ENCODE assay signal across 11 cellular contexts in genomic region chr13:43127827-43128226, GRCh38.
DNase-seq lines count a peak whose midpoint lies in the region; TF ChIP-seq lines count a peak whose summit lies in the region.
"Had no signal": no experiment of that assay in that cellular context is flagged by ENCODE, and none has a peak within 500 bp of the region (broad histone marks: within the 10 kb centered on the region; RNA-seq: fewer than 3 reads in every experiment).

No MANE protein-coding gene starts in this region.

- CTCF ChIA-PET in mammary epithelial cell (lab: Charles Lee; ENCODE audit: low non-redundant PET): no interaction called here
- CTCF ChIA-PET in GM10248 (lab: Yijun Ruan, JAX): no interaction called here

- no peak overlapping the region for H3K4me3 Mint-ChIP-seq in HFFc6
- H3K4me3 Mint-ChIP-seq in nephron: peak overlapping the region in 1 of 3 experiments; percentile 1
- H3K4me3 Mint-ChIP-seq: activated T-cell treated with anti-CD3 and anti-CD28 coated beads, Interleukin-2, amount 50 U/mL, for 4 hours had no signal

- no peak overlapping the region for H3K9ac ChIP-seq in mammary epithelial cell (ENCODE audit: insufficient read depth, low read length)

- peak overlapping the region; percentile 16 for H2AFZ ChIP-seq in mammary epithelial cell (ENCODE audit: low read depth, low read length)

- H3K36me3 Mint-ChIP-seq in HFFc6 (ENCODE audit: low read depth): no peaks in the 10 kb centered on the region
- H3K36me3 Mint-ChIP-seq in nephron (ENCODE audit: low read depth): no peaks in the 10 kb centered on the region

- POLR2A ChIA-PET in GM10248 (lab: Yijun Ruan, JAX): no interaction called here

- H3K27me3 Mint-ChIP-seq in HFFc6 (ENCODE audit: insufficient read depth) (peaks cover 3% of the 10 kb centered on the region; the same call in 1 of the 2 replicates), nephron (ENCODE audit: low read depth) (no peaks in the 10 kb centered on the region)

- no peaks in the 10 kb centered on the region for H3K9me3 ChIP-seq in mammary epithelial cell (replicated peaks; ENCODE audit: insufficient read depth, low read length)
- H3K9me3 ChIP-seq: upper lobe of left lung had no signal

- H3K4me1 Mint-ChIP-seq in HFFc6 (ENCODE audit: low read depth): peaks cover 27% of the 10 kb centered on the region
- peaks cover 42% of the 10 kb centered on the region for H3K4me1 Mint-ChIP-seq in nephron

- no peaks in the 10 kb centered on the region for H3K27me3 ChIP-seq in GM06990 (replicated peaks; ENCODE audit: control insufficient read depth, insufficient read depth, low read length)
- no peaks in the 10 kb centered on the region for H3K27me3 ChIP-seq in mammary epithelial cell (ENCODE audit: insufficient read depth, low read length)
- H3K27me3 ChIP-seq: upper lobe of left lung had no signal

- no peak overlapping the region for H3K27ac ChIP-seq in mammary epithelial cell (ENCODE audit: insufficient read depth, low read depth, low read length)
- H3K27ac ChIP-seq: upper lobe of left lung had no signal

- H3K4me1 ChIP-seq in mammary epithelial cell (ENCODE audit: insufficient read depth, low read length): peaks cover 9% of the 10 kb centered on the region
- H3K4me1 ChIP-seq: upper lobe of left lung had no signal

- H3K79me2 ChIP-seq in mammary epithelial cell (ENCODE audit: insufficient read depth, low read length): no peaks in the 10 kb centered on the region

- in situ Hi-C loops in mammary epithelial cell (cut with MboI; ENCODE audit: low sequenced_read_pairs in 2 of 2): no loop called here

- H3K4me2 ChIP-seq in mammary epithelial cell (ENCODE audit: insufficient read depth, low read depth, low read length): no peak overlapping the region

- TF ChIP-seq CTCF in GM06990 (IDR thresholded peaks at IDR 0.05; ENCODE audit: insufficient read depth, low read length, poor library complexity, severe bottlenecking): no peak
- no peak for TF ChIP-seq CTCF in HFFc6 (IDR thresholded peaks at IDR 0.05)
- TF ChIP-seq CTCF in mammary epithelial cell (conservative IDR thresholded peaks at IDR 0.05 in 1 of 2, IDR thresholded peaks at IDR 0.05 in 1 of 2; ENCODE audit: extremely low read depth in 1 of 2, insufficient read depth in 1 of 2, low read depth in 1 of 2, low read length in 2 of 2): no peak
- TF ChIP-seq CTCF in nephron (IDR thresholded peaks at IDR 0.05; ENCODE audit: unreplicated experiment in 3 of 3): no peak
- TF ChIP-seq CTCF in GM10248 (IDR thresholded peaks at IDR 0.05; ENCODE audit: control extremely low read depth, extremely low read depth, low read depth, missing control alignments): no peak

- intact Hi-C loops in mammary epithelial cell (cut with micrococcal nuclease): no loop called here

- no peaks in the 10 kb centered on the region for H4K20me1 ChIP-seq in mammary epithelial cell (ENCODE audit: insufficient read depth, low read length)

- no TSS peak for BruUV-seq in mammary epithelial cell (replicated peaks; lab: Mats Ljungman, UMichigan)

- H3K27ac Mint-ChIP-seq in HFFc6 (peak overlapping the region; percentile 0; the same call in 1 of the 2 replicates), nephron (peak overlapping the region; percentile 7 to 71 (median 56))

- peak overlapping the region; percentile 14 for H3K4me3 ChIP-seq in GM06990 (replicated peaks; ENCODE audit: low read depth, low read length)
- no peak overlapping the region for H3K4me3 ChIP-seq in mammary epithelial cell (replicated peaks in 1 of 3; ENCODE audit: insufficient read depth in 1 of 3, low read depth in 2 of 3, low read length in 3 of 3)
- H3K4me3 ChIP-seq: upper lobe of left lung had no signal

- H3K9me3 Mint-ChIP-seq in HFFc6 (no peaks in the 10 kb centered on the region), nephron (no peaks in the 10 kb centered on the region)
- H3K9me3 Mint-ChIP-seq: activated T-cell treated with anti-CD3 and anti-CD28 coated beads, Interleukin-2, amount 50 U/mL, for 4 hours had no signal

- H3K36me3 ChIP-seq in GM06990 (ENCODE audit: control insufficient read depth, insufficient read depth, low read length): no peaks in the 10 kb centered on the region
- no peaks in the 10 kb centered on the region for H3K36me3 ChIP-seq in mammary epithelial cell (ENCODE audit: insufficient read depth, low read length)
- H3K36me3 ChIP-seq: upper lobe of left lung had no signal

- 69% methylated on average over 3 of the region's 3 CpGs for WGBS in mammary epithelial cell (ENCODE audit: low coverage, missing lambda C conversion rate)

- DNase-seq in GM06990 (ENCODE audit: extremely low read depth, insufficient read length) (peak; percentile 47), HFFc6 (no peak), mammary epithelial cell (no peak), NCI-H748 treated with DMSO at 0.1 percent for 48 hours (lab: John Stamatoyannopoulos, UW) (no peak), GM10248 (ENCODE audit: extremely low spot score) (no peak), NCI-H226 (no peak), kidney glomerular epithelial cell (lab: John Stamatoyannopoulos, UW) (no peak)
- DNase-seq: activated T-cell treated with anti-CD3 and anti-CD28 coated beads, Interleukin-2, amount 50 U/mL, for 4 hours; SHP77 treated with DMSO at 0.1 percent for 48 hours; upper lobe of left lung had no signal

- dilution Hi-C loops in mammary epithelial cell (cut with HindIII; ENCODE audit: low sequenced_read_pairs): no loop called here
